Comparison of ENCODE assay signal across 23 cellular contexts in genomic region chr13:27432612-27433210, GRCh38. TPM values are rescaled to one million over a fixed set of nuclear protein-coding genes. Genes with fewer than 3 reads are reported as not detected.
DNase-seq lines count a peak whose midpoint lies in the region; ATAC-seq and TF ChIP-seq lines count a peak whose summit lies in the region.
"Had no signal": no experiment of that assay in that cellular context is flagged by ENCODE, and none has a peak within 500 bp of the region (broad histone marks: within the 10 kb centered on the region; RNA-seq: fewer than 3 reads in every experiment).

No MANE protein-coding gene starts in this region.

- H3K79me2 ChIP-seq in DND-41 (ENCODE audit: insufficient read depth, low read length) = peaks cover 67% of the 10 kb centered on the region

- H3K27me3 ChIP-seq in DND-41 (ENCODE audit: insufficient read depth, low read length, poor library complexity) = no peaks in the 10 kb centered on the region
- H3K27me3 ChIP-seq: BLaER1, brain microvascular endothelial cell had no signal

- no peaks in the 10 kb centered on the region for H3K9me3 ChIP-seq in DND-41 (ENCODE audit: insufficient read depth, low read length, severe bottlenecking)
- H3K9me3 ChIP-seq: BLaER1, HAP-1 had no signal

- ATAC-seq in DND-41 (ENCODE audit: insufficient read depth, low read depth) = no peak
- no peak for ATAC-seq in activated naive CD4-positive, alpha-beta T cell treated with anti-CD3 and anti-CD28 coated beads, Interleukin-2, amount 50 U/mL, for 72 hours
- peak; percentile 56 to 93 for ATAC-seq in naive thymus-derived CD8-positive, alpha-beta T cell
- no peak for ATAC-seq in omental fat pad (ENCODE audit: low FRiP score)
- no peak for ATAC-seq in HG02870 (IDR thresholded peaks at IDR 0.05; ENCODE audit: unreplicated experiment)
- ATAC-seq: esophagus mucosa had no signal

- H3K27ac ChIP-seq in DND-41 (ENCODE audit: low read length) = peak overlapping the region; percentile 39; the same call in 1 of the 2 replicates
- H3K27ac ChIP-seq: BLaER1, brain microvascular endothelial cell, HL-60 had no signal

- H3K4me1 Mint-ChIP-seq in naive thymus-derived CD8-positive, alpha-beta T cell = peaks cover 18 to 58% (median 53%) of the 10 kb centered on the region in 4 donors

- H4K20me1 ChIP-seq in DND-41 (ENCODE audit: insufficient read depth, low read length) = peaks cover 42% of the 10 kb centered on the region

- peak overlapping the region in 9 of 10 donors; percentile 9 to 66 (median 48) for H3K4me3 Mint-ChIP-seq in naive thymus-derived CD8-positive, alpha-beta T cell

- H3K9ac ChIP-seq in DND-41 (ENCODE audit: low read depth, low read length) = no peak overlapping the region
- H3K9ac ChIP-seq: BLaER1 had no signal

- peak overlapping the region; percentile 23 to 68 for H3K27ac Mint-ChIP-seq in activated naive CD4-positive, alpha-beta T cell treated with anti-CD3 and anti-CD28 coated beads, Interleukin-2, amount 50 U/mL, for 72 hours
- H3K27ac Mint-ChIP-seq in naive thymus-derived CD8-positive, alpha-beta T cell = peak overlapping the region; percentile 51 to 90 (median 86)

- peak; percentile 34 for DNase-seq in activated gamma-delta T cell treated with Interleukin-2 at 50 U/mL for 16 hours
- DNase-seq in activated gamma-delta T cell (lab: John Stamatoyannopoulos, UW) = no peak
- DNase-seq in DND-41 = no peak
- DNase-seq in activated naive CD4-positive, alpha-beta T cell treated with anti-CD3 and anti-CD28 coated beads, Interleukin-2, amount 50 U/mL, for 72 hours (ENCODE audit: low spot score in 2 of 2) = no peak
- DNase-seq in naive thymus-derived CD8-positive, alpha-beta T cell = peak in 3 of 10 donors; percentile 27 to 36 (median 28)
- DNase-seq in NCI-H510A (lab: John Stamatoyannopoulos, UW) = no peak
- no peak for DNase-seq in omental fat pad (ENCODE audit: low spot score)
- DNase-seq: activated CD4-positive, alpha-beta T cell treated with anti-CD3 and anti-CD28 coated beads, Interleukin-2, amount 50 U/mL, for 48 hours; activated T-cell treated with anti-CD3 and anti-CD28 coated beads, Interleukin-2, amount 50 U/mL, for 1 hour; brain microvascular endothelial cell; foreskin melanocyte; mesenchymal stem cell; NCI-H1092; NCI-H187 treated with DMSO at 0.1 percent for 48 hours; NCI-H69; occipital lobe; stimulated activated CD4-positive, alpha-beta T cell treated with anti-CD3 and anti-CD28 coated beads, Interleukin-1b, Interleukin-23, amount 100 ng/mL, for 48 hours had no signal

- no peaks in the 10 kb centered on the region for H3K9me3 Mint-ChIP-seq in activated naive CD4-positive, alpha-beta T cell treated with anti-CD3 and anti-CD28 coated beads, Interleukin-2, amount 50 U/mL, for 72 hours
- no peaks in the 10 kb centered on the region for H3K9me3 Mint-ChIP-seq in naive thymus-derived CD8-positive, alpha-beta T cell

- H3K36me3 Mint-ChIP-seq in activated naive CD4-positive, alpha-beta T cell treated with anti-CD3 and anti-CD28 coated beads, Interleukin-2, amount 50 U/mL, for 72 hours = peaks cover 20 to 40% of the 10 kb centered on the region in 2 donors
- H3K36me3 Mint-ChIP-seq in naive thymus-derived CD8-positive, alpha-beta T cell = peaks cover 20 to 93% (median 35%) of the 10 kb centered on the region in 3 donors

- H3K36me3 ChIP-seq in DND-41 (ENCODE audit: insufficient read depth, low read length) = peaks cover 92% of the 10 kb centered on the region

- H3K4me2 ChIP-seq in DND-41 (ENCODE audit: insufficient read depth, low read length) = peak overlapping the region; percentile 34; the same call in 1 of the 2 replicates
- H3K4me2 ChIP-seq: BLaER1 had no signal

- H2AFZ ChIP-seq in DND-41 (ENCODE audit: low read depth, low read length) = no peak overlapping the region

- POLR2A ChIA-PET in naive thymus-derived CD8-positive, alpha-beta T cell (lab: Charles Lee) = interaction anchor here (0.7 to 2.8 kb wide), 8 partner anchors 9 to 206 kb away, joined by 3 to 22 read pairs (median 4); partner anchors contain the start of gene MTIF3

- TF ChIP-seq CTCF in DND-41 (IDR thresholded peaks at IDR 0.05; ENCODE audit: borderline replicate concordance, extremely low read depth, low read length, poor library complexity, severe bottlenecking) (no peak), omental fat pad (IDR thresholded peaks at IDR 0.05) (no peak)

- no peak overlapping the region for H3K4me3 ChIP-seq in DND-41 (ENCODE audit: low read depth in 1 of 2, low read length in 2 of 2)
- H3K4me3 ChIP-seq: BLaER1, HAP-1, skin epidermis had no signal

- H3K4me1 ChIP-seq in DND-41 (ENCODE audit: insufficient read depth, low read length) = peaks cover 47% of the 10 kb centered on the region
- H3K4me1 ChIP-seq: HAP-1 had no signal

- H3K27me3 Mint-ChIP-seq in naive thymus-derived CD8-positive, alpha-beta T cell = no peaks in the 10 kb centered on the region

RNA-seq across cellular contexts. Expression of gene GTF3A, which starts 8.3 kb away (rescaled TPM):
- 100 to 1,000 TPM; 133 to 190 TPM for total RNA-seq in activated naive CD4-positive, alpha-beta T cell treated with anti-CD3 and anti-CD28 coated beads, Interleukin-2, amount 50 U/mL, for 72 hours
- total RNA-seq in naive thymus-derived CD8-positive, alpha-beta T cell = 100 to 1,000 TPM; 238 to 244 TPM
- polyA plus RNA-seq in naive thymus-derived CD8-positive, alpha-beta T cell = 100 to 1,000 TPM; 406 to 534 (median 525) TPM
- 100 to 1,000 TPM; 129 to 170 (median 147) TPM for total RNA-seq in omental fat pad

RNA-seq across cellular contexts. Expression of gene MTIF3, which starts 17.7 kb away (rescaled TPM):
- 10 to 100 TPM; 34.7 to 49.7 TPM for total RNA-seq in activated naive CD4-positive, alpha-beta T cell treated with anti-CD3 and anti-CD28 coated beads, Interleukin-2, amount 50 U/mL, for 72 hours
- 10 to 100 TPM; 80.7 to 81.7 TPM for total RNA-seq in naive thymus-derived CD8-positive, alpha-beta T cell
- 10 to 100 TPM; 46.6 to 69.2 (median 60.8) TPM for polyA plus RNA-seq in naive thymus-derived CD8-positive, alpha-beta T cell
- total RNA-seq in omental fat pad = 10 to 100 TPM; 48.5 to 81.7 (median 73.9) TPM

Comparison
In these comparisons a context has a peak if more than half of its experiments do, and no peak if none do; other contexts are left out.
1. ATAC-seq: peak in naive thymus-derived CD8-positive, alpha-beta T cell (2 of 2); none in DND-41 (single experiment), activated naive CD4-positive, alpha-beta T cell treated with anti-CD3 and anti-CD28 coated beads, Interleukin-2, amount 50 U/mL, for 72 hours (0 of 2), omental fat pad (single experiment) and HG02870 (single experiment).